19 cellular contexts compared by ENCODE assay signal in the genomic region with DNA sequence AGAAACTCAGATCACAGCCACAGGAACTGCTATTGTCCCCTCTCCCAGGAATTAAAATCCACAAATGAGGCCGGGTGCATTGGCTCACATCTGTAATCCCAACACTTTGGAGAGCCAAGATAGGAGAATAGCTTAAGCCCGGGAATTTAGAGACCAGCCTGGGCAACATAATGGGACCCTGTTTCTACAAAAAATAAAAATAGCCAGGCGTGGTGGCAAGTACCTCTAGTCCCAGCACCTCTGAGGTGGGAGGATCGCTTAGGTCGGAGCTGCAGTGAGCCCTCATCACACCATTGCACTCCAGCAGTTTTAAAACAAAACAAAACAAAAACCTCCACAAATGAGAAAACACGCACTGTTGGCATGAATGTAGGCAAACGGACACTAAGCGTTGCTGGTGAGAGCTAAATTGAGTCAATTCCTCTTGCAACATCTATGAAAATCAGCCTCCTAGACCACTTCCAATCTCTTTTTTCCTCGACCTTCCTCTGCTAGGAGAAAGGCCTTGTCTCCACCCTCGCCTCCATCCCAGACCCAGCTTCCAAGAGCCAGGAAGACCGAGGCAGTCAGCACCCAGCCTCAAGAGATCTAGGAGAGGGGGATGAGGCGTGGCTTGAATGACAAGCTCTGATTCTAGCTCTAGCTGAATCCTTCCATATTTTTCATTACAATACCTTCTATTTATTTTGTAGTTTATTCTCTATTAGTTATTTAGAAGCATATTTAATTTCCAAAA. TPM values are rescaled to one million over a fixed set of nuclear protein-coding genes. Genes with fewer than 3 reads are reported as not detected.
DNase-seq lines count a peak whose midpoint lies in the region; TF ChIP-seq lines count a peak whose summit lies in the region.
"Had no signal": no experiment of that assay in that cellular context is flagged by ENCODE, and none has a peak within 500 bp of the region (broad histone marks: within the 10 kb centered on the region; RNA-seq: fewer than 3 reads in every experiment).

No MANE protein-coding gene starts in this region.

- H3K27me3 ChIP-seq in HUES64 (ENCODE audit: insufficient read depth, low read length) (peaks cover 37% of the 10 kb centered on the region), smooth muscle cell (ENCODE audit: low read depth) (peaks cover 36% of the 10 kb centered on the region)

- H3F3A ChIP-seq in smooth muscle cell (ENCODE audit: low read depth) = peaks cover 12% of the 10 kb centered on the region

- H3K36me3 ChIP-seq in HUES64 (ENCODE audit: insufficient read depth, low read length) (no peaks in the 10 kb centered on the region), smooth muscle cell (ENCODE audit: low read depth) (no peaks in the 10 kb centered on the region)
- H3K36me3 ChIP-seq: BLaER1, heart left ventricle, upper lobe of left lung had no signal

- H3K4me3 ChIP-seq in HUES64 (ENCODE audit: low read length) (peak overlapping the region; percentile 74; the same call in 1 of the 2 replicates), smooth muscle cell (no peak overlapping the region)
- H3K4me3 ChIP-seq: BLaER1, heart left ventricle had no signal

- no peak overlapping the region for H3K9ac ChIP-seq in HUES64 (ENCODE audit: low read depth, low read length)
- no peak overlapping the region for H3K9ac ChIP-seq in smooth muscle cell (ENCODE audit: low read depth)
- H3K9ac ChIP-seq: BLaER1 had no signal

- H3K4me1 ChIP-seq in HUES64 (ENCODE audit: insufficient read depth, low read length) (no peaks in the 10 kb centered on the region), smooth muscle cell (ENCODE audit: low read depth) (no peaks in the 10 kb centered on the region)
- H3K4me1 ChIP-seq: BLaER1 had no signal

- no peak overlapping the region for H3K27ac Mint-ChIP-seq in glutamatergic neuron (ENCODE audit: unreplicated experiment)
- H3K27ac Mint-ChIP-seq: activated T-helper 2 cell treated with anti-CD3 and anti-CD28 coated beads, Interferon-gamma antibody, Interleukin-2, Interleukin-4, amounts not matched to agents 10 μg/mL and 5 μg/mL and 100 μg/mL, durations not matched to agents 14 hours and 24 hours and 36 hours had no signal

- H3K4me1 Mint-ChIP-seq in glutamatergic neuron (ENCODE audit: low read depth, unreplicated experiment) = peaks cover 2% of the 10 kb centered on the region

- H3K9me3 ChIP-seq in HUES64 (ENCODE audit: insufficient read depth, low read depth, low read length) = no peaks in the 10 kb centered on the region
- H3K9me3 ChIP-seq in smooth muscle cell (replicated peaks; ENCODE audit: low read depth) = no peaks in the 10 kb centered on the region
- H3K9me3 ChIP-seq: upper lobe of left lung had no signal

- H3K27me3 Mint-ChIP-seq in glutamatergic neuron (ENCODE audit: unreplicated experiment) = peaks cover 27% of the 10 kb centered on the region

- DNase-seq in NCI-H146 (lab: John Stamatoyannopoulos, UW) (peak; percentile 37), NCI-H146 treated with DMSO at 0.1 percent for 48 hours (lab: John Stamatoyannopoulos, UW; ENCODE audit: unreplicated experiment) (no peak), glutamatergic neuron (peak; percentile 3), smooth muscle cell (lab: John Stamatoyannopoulos, UW; ENCODE audit: unreplicated experiment) (no peak), NCI-H1694 (lab: John Stamatoyannopoulos, UW) (no peak), NCI-H1105 (lab: John Stamatoyannopoulos, UW) (no peak)
- DNase-seq in activated CD4-positive, CD25-positive, alpha-beta regulatory T cell (lab: John Stamatoyannopoulos, UW) = no peak
- DNase-seq: cerebellar nuclear complex; effector CD8-positive, alpha-beta T cell; heart left ventricle; kidney; NCI-H2227 treated with DMSO at 0.1 percent for 48 hours had no signal

- H3K79me2 ChIP-seq in smooth muscle cell (ENCODE audit: low read depth) = no peaks in the 10 kb centered on the region

- H3K27ac ChIP-seq in HUES64 (ENCODE audit: low read depth, low read length) (no peak overlapping the region; the same call in 1 of the 2 replicates), smooth muscle cell (ENCODE audit: low read depth) (no peak overlapping the region)
- H3K27ac ChIP-seq: BLaER1, heart left ventricle, upper lobe of left lung had no signal

- H3K4me3 Mint-ChIP-seq in glutamatergic neuron (ENCODE audit: unreplicated experiment) = peak overlapping the region; percentile 81

- H3K36me3 Mint-ChIP-seq in glutamatergic neuron (ENCODE audit: unreplicated experiment) = no peaks in the 10 kb centered on the region

- H2AFZ ChIP-seq in smooth muscle cell (ENCODE audit: low read depth) = no peak overlapping the region

- 60% methylated on average over 11 of the region's 12 CpGs for WGBS in HUES64
- 64% methylated on average over 12 of the region's 12 CpGs for WGBS in smooth muscle cell (ENCODE audit: low lambda C conversion rate)

- H3K9me3 Mint-ChIP-seq in glutamatergic neuron (ENCODE audit: unreplicated experiment) = peaks cover 16% of the 10 kb centered on the region
- H3K9me3 Mint-ChIP-seq: activated T-helper 2 cell treated with anti-CD3 and anti-CD28 coated beads, Interferon-gamma antibody, Interleukin-2, Interleukin-4, amounts not matched to agents 10 μg/mL and 5 μg/mL and 100 μg/mL, durations not matched to agents 14 hours and 24 hours and 36 hours; natural killer cell treated with Interleukin-12 subunit alpha and Interleukin-12 subunit beta and Interleukin-15 and Interleukin-18, amount 100 ng/mL, for 72 hours; stimulated activated naive CD8-positive, alpha-beta T cell treated with anti-CD3 and anti-CD28 coated beads, Interleukin-15, Interleukin-2, amounts not matched to agents 100 ng/mL and 50 ng/mL, for 24 hours had no signal

- H3K4me2 ChIP-seq in smooth muscle cell = peak overlapping the region; percentile 74
- H3K4me2 ChIP-seq: BLaER1 had no signal

- H4K20me1 ChIP-seq in smooth muscle cell (ENCODE audit: low read depth) = no peaks in the 10 kb centered on the region
- H4K20me1 ChIP-seq: BLaER1 had no signal

- no peak for TF ChIP-seq CTCF in glutamatergic neuron (IDR thresholded peaks at IDR 0.05; ENCODE audit: partially characterized antibody, unreplicated experiment)
- no peak for TF ChIP-seq CTCF in smooth muscle cell (IDR thresholded peaks at IDR 0.05; ENCODE audit: borderline replicate concordance, insufficient read depth, poor library complexity, severe bottlenecking)

RNA-seq across cellular contexts. Expression of gene TLE7, which starts 14.8 kb away (rescaled TPM):
- not detected for polyA plus RNA-seq in HUES64 (2013, experiment 1 of 2)
- not detected for polyA plus RNA-seq in HUES64 (2013, experiment 2 of 2)
- total RNA-seq in glutamatergic neuron (ENCODE audit: unreplicated experiment) = not detected
- not detected in 2 replicates for total RNA-seq in smooth muscle cell
- not detected in 2 replicates for polyA plus RNA-seq in smooth muscle cell
- total RNA-seq: activated T-helper 2 cell treated with anti-CD3 and anti-CD28 coated beads, Interferon-gamma antibody, Interleukin-2, Interleukin-4, amounts not matched to agents 10 μg/mL and 5 μg/mL and 100 μg/mL, durations not matched to agents 14 hours and 24 hours and 36 hours; heart left ventricle; kidney; mammary epithelial cell; natural killer cell treated with Interleukin-12 subunit alpha and Interleukin-12 subunit beta and Interleukin-15 and Interleukin-18, amount 100 ng/mL, for 72 hours; upper lobe of left lung had no signal
- polyA plus RNA-seq: heart left ventricle, mammary epithelial cell had no signal

RNA-seq across cellular contexts. Expression of gene ZNF23, which starts 35.0 kb away (rescaled TPM):
- polyA plus RNA-seq in HUES64 (2013, experiment 1 of 2) = 6.2 TPM
- polyA plus RNA-seq in HUES64 (2013, experiment 2 of 2) = 8.7 TPM
- total RNA-seq in glutamatergic neuron (ENCODE audit: unreplicated experiment) (17.3 TPM), smooth muscle cell (6.8 and 14.1 TPM in 2 replicates)
- 7.2 and 13.1 TPM in 2 replicates for polyA plus RNA-seq in smooth muscle cell

Comparison
In these comparisons a context has a peak if more than half of its experiments do, and no peak if none do; other contexts are left out.
1. DNase-seq: peak in NCI-H146 (single experiment) and glutamatergic neuron (single experiment); none in NCI-H146 treated with DMSO at 0.1 percent for 48 hours (single experiment), smooth muscle cell (single experiment), activated CD4-positive, CD25-positive, alpha-beta regulatory T cell (0 of 4), NCI-H1694 (single experiment) and NCI-H1105 (single experiment).